9 cellular contexts compared by ENCODE assay signal in genomic region chr1:18880585-18880984, GRCh38. TPM values are rescaled to one million over a fixed set of nuclear protein-coding genes. Genes with fewer than 3 reads are reported as not detected.
"Had no signal": no experiment of that assay in that cellular context is flagged by ENCODE, and none has a peak within 500 bp of the region (broad histone marks: within the 10 kb centered on the region; RNA-seq: fewer than 3 reads in every experiment).

No MANE protein-coding gene starts in this region.

- H3K9me3 ChIP-seq: HAP-1 had no signal

- DNase-seq: GM23248, GOT3, KBM-7 had no signal

- H3K4me1 Mint-ChIP-seq: IgD-negative memory B cell had no signal

- H3K9me3 Mint-ChIP-seq: IgD-negative memory B cell had no signal

- H2AFZ ChIP-seq: GM23248 had no signal

- H3K27ac Mint-ChIP-seq: IgD-negative memory B cell had no signal

- H3K4me3 ChIP-seq: GM23248, HAP-1 had no signal

- H3K27ac ChIP-seq: GM23248 had no signal

- H3K36me3 ChIP-seq: HAP-1 had no signal

- ATAC-seq: HCT116 had no signal

- FAIRE-seq: HTR-8/SVneo had no signal

- H3K27me3 Mint-ChIP-seq: IgD-negative memory B cell had no signal

- H3K9ac ChIP-seq: GM23248 had no signal

RNA-seq across cellular contexts. Expression of gene TAS1R2, which starts 21.1 kb away (rescaled TPM):
- total RNA-seq: GM23248, H4, HT-29 had no signal
- polyA plus RNA-seq: GM23248, IgD-negative memory B cell had no signal
